In the genomic region with DNA sequence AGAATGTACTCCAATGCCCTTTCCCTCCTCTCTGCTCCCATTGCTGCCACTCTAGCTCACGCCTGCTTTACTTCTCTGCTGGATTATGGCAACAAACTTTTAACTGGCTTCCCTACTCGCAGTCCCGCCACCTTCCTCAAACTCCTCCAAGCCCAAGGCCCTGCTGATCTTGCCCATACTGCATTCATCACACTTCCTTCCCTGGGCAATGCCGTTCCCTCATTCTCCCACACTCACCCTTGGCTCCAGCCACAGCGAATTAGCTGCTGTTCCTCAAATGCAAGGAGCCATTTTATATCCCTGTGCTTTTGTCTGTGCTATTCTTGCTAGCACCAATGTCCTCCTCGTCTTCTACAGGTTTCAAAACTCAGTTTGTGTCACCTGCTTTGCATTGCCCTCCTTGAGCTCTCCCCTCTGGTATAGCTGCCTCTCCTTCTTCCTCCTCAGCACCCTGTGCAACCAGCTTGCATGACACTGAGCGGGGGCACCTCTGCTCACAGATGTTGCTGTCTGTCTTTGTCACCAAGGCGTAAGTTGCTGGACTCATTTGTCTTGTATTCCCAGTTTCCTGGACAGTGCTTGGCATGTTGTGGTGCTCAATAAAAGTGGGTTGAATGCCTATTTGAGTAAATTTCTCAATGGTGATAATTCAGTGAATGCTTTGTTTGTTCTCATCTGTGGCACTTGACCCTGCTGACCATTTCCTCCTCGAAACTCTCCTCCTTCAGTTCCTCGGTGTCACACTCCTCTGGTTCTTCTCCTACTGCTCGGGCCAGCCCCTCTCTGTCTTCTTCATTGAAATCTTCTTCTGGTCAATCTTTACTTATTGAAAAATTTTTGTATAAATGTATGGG, we compare ENCODE assay signal across 1 cellular context.
TF ChIP-seq lines count a peak whose summit lies in the region.

No MANE protein-coding gene starts in this region.

TF ChIP-seq in IMR-90, 13 proteins besides CTCF, POLR2A, EP300 and RAD21:
- TF ChIP-seq CEBPB (IDR thresholded peaks at IDR 0.05; ENCODE audit: low read depth, low read length) (no peak), MAZ (IDR thresholded peaks at IDR 0.05; ENCODE audit: borderline replicate concordance, low read depth, low read length) (no peak), BHLHE40 (IDR thresholded peaks at IDR 0.05; ENCODE audit: low read depth, low read length) (no peak), RFX5 (IDR thresholded peaks at IDR 0.05; ENCODE audit: low read depth, low read length) (no peak), MXI1 (IDR thresholded peaks at IDR 0.05; ENCODE audit: borderline replicate concordance, low read depth, low read length) (no peak), FOS (IDR thresholded peaks at IDR 0.05; ENCODE audit: low read depth, low read length) (no peak), SMC3 (IDR thresholded peaks at IDR 0.05; ENCODE audit: low read depth, low read length) (no peak)
- TF ChIP-seq, protein P1, sequence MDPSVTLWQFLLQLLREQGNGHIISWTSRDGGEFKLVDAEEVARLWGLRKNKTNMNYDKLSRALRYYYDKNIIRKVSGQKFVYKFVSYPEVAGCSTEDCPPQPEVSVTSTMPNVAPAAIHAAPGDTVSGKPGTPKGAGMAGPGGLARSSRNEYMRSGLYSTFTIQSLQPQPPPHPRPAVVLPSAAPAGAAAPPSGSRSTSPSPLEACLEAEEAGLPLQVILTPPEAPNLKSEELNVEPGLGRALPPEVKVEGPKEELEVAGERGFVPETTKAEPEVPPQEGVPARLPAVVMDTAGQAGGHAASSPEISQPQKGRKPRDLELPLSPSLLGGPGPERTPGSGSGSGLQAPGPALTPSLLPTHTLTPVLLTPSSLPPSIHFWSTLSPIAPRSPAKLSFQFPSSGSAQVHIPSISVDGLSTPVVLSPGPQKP (IDR thresholded peaks at IDR 0.05; ENCODE audit: borderline replicate concordance, low read depth, low read length) = no peak
- TF ChIP-seq, protein P2, sequence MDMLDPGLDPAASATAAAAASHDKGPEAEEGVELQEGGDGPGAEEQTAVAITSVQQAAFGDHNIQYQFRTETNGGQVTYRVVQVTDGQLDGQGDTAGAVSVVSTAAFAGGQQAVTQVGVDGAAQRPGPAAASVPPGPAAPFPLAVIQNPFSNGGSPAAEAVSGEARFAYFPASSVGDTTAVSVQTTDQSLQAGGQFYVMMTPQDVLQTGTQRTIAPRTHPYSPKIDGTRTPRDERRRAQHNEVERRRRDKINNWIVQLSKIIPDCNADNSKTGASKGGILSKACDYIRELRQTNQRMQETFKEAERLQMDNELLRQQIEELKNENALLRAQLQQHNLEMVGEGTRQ (IDR thresholded peaks at IDR 0.05; ENCODE audit: low read depth, low read length) = no peak
